8 cellular contexts compared by ENCODE assay signal in genomic region chr6:27866370-27867050, GRCh38. TPM values are rescaled to one million over a fixed set of nuclear protein-coding genes. Genes with fewer than 3 reads are reported as not detected.
A peak's percentile ranks its signal among the peaks of the same experiment; 100 is the strongest.
DNase-seq lines count a peak whose midpoint lies in the region; TF ChIP-seq lines count a peak whose summit lies in the region.

No MANE protein-coding gene starts in this region.

- peak overlapping the region; percentile 99 for H3K23ac ChIP-seq in neuronal stem cell (ENCODE audit: low read depth, low read length, poor library complexity)

- no peak overlapping the region for H2AFZ ChIP-seq in neuronal stem cell (ENCODE audit: low read length)

- TF ChIP-seq CTCF in HFF-Myc (IDR thresholded peaks at IDR 0.05; ENCODE audit: low read depth, low read length, missing control alignments), result no peak

- DNase-seq in DMS53 (lab: John Stamatoyannopoulos, UW) (peak; percentile 90), HFF-Myc (ENCODE audit: extremely low read depth, low read depth) (peak; percentile 66), NCI-H69 (lab: John Stamatoyannopoulos, UW) (peak; percentile 77), activated T-cell treated with anti-CD3 and anti-CD28 coated beads for 48 hours (ENCODE audit: low read depth) (peak; percentile 65), fibroblast of peridontal ligament (ENCODE audit: extremely low read depth) (peak; percentile 78), neuronal stem cell (ENCODE audit: low spot score) (peak; percentile 59), ecto neural progenitor cell (ENCODE audit: low spot score) (no peak), KBM-7 (no peak)

- in situ Hi-C loops in KBM-7 (cut with MboI; ENCODE audit: low pct_unique_long_range_greater_than_20kb, low sequenced_read_pairs), result no loop called here

- H2BK15ac ChIP-seq in neuronal stem cell (ENCODE audit: low read length), result no peak overlapping the region

- H2AK5ac ChIP-seq in neuronal stem cell (ENCODE audit: low read depth, low read length), result no peak overlapping the region

- H3K4me2 ChIP-seq in neuronal stem cell (ENCODE audit: insufficient read depth, low read length, poor library complexity, severe bottlenecking), result peak overlapping the region; percentile 74

- peak overlapping the region; percentile 39 for H3K18ac ChIP-seq in neuronal stem cell (ENCODE audit: low read length)

- no peak overlapping the region for H4K91ac ChIP-seq in neuronal stem cell (ENCODE audit: low read depth, low read length, poor library complexity)

- H3K14ac ChIP-seq in neuronal stem cell (ENCODE audit: low read length), result peak overlapping the region; percentile 86

- H3K27me3 ChIP-seq in neuronal stem cell (ENCODE audit: control insufficient read depth in 3 of 3, insufficient read depth in 3 of 3, low read depth in 1 of 3, low read length in 3 of 3), result no peaks in the 10 kb centered on the region

- H3K79me1 ChIP-seq in neuronal stem cell (ENCODE audit: low read depth, low read length), result no peaks in the 10 kb centered on the region

- H3K4me3 ChIP-seq in HFF-Myc (replicated peaks; ENCODE audit: low read depth, low read length) (peak overlapping the region; percentile 63), neuronal stem cell (ENCODE audit: low read length in 2 of 2) (peak overlapping the region; percentile 71 to 94)

- peak overlapping the region; percentile 86 for H3K9ac ChIP-seq in neuronal stem cell (ENCODE audit: low read depth, low read length, poor library complexity)

- H4K8ac ChIP-seq in neuronal stem cell (ENCODE audit: low read depth, low read length), result no peak overlapping the region

- H2BK12ac ChIP-seq in neuronal stem cell (ENCODE audit: low read length), result no peak overlapping the region

- H3K27ac ChIP-seq in neuronal stem cell (replicated peaks; ENCODE audit: low read length), result peak overlapping the region; percentile 92

- no peaks in the 10 kb centered on the region for H3K9me3 ChIP-seq in neuronal stem cell (replicated peaks in 1 of 2; ENCODE audit: control insufficient read depth in 2 of 2, insufficient read depth in 1 of 2, low read depth in 1 of 2, low read length in 2 of 2)

- H3K4me1 ChIP-seq in neuronal stem cell (ENCODE audit: control insufficient read depth in 2 of 2, insufficient read depth in 1 of 2, low read depth in 1 of 2, low read length in 2 of 2), result peaks cover 0 to 2% of the 10 kb centered on the region in 2 donors

- H3K4ac ChIP-seq in neuronal stem cell (ENCODE audit: low read length), result no peak overlapping the region

- H3K36me3 ChIP-seq in neuronal stem cell (replicated peaks in 1 of 2; ENCODE audit: control insufficient read depth in 2 of 2, insufficient read depth in 2 of 2, low read length in 2 of 2), result no peaks in the 10 kb centered on the region

- no CpG with 5 or more reads among the region's 27 CpGs for WGBS in neuronal stem cell (ENCODE audit: extremely low coverage in 2 of 2, insufficient read length in 2 of 2, insufficient replicate concordance in 1 of 2), 2 donors

- peak overlapping the region; percentile 93 for H2BK5ac ChIP-seq in neuronal stem cell (ENCODE audit: low read length)

- H2BK120ac ChIP-seq in neuronal stem cell (ENCODE audit: low read depth, low read length), result no peak overlapping the region

RNA-seq across cellular contexts. Expression of gene OR2B2, which starts 45.7 kb away (rescaled TPM):
- polyA plus RNA-seq in neuronal stem cell (2013, experiment 1 of 2), result not detected
- not detected for polyA plus RNA-seq in neuronal stem cell (2013, experiment 2 of 2)

Comparison
In these comparisons a context has a peak if more than half of its experiments do, and no peak if none do; other contexts are left out.
1. DNase-seq: peak in DMS53 (single experiment), HFF-Myc (single experiment), NCI-H69 (single experiment), activated T-cell treated with anti-CD3 and anti-CD28 coated beads for 48 hours (single experiment), fibroblast of peridontal ligament (single experiment) and neuronal stem cell (single experiment); none in ecto neural progenitor cell (single experiment) and KBM-7 (single experiment).